Comparison of ENCODE assay signal across 20 cellular contexts in the genomic region with DNA sequence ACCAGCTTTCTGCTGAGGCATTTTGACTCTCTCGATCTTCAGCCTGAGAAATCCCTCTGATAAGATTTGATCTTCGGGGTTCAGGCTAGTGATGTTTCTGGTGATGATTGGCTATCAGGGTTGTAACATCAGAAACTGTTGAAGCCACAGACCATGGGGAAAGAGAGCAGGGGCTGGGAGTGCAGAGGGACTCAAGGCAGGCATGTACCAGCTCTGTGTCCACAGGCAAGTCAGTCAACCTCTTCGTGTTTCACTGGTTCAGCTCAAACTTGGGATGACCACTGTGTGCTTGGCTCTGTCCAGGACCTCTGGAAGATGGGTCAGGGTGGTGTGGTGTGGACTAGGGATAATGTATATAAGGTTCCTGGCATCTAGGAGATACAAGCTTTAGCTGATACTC.
"Had no signal": no experiment of that assay in that cellular context is flagged by ENCODE, and none has a peak within 500 bp of the region (broad histone marks: within the 10 kb centered on the region; RNA-seq: fewer than 3 reads in every experiment).

No MANE protein-coding gene starts in this region.

- H3K27me3 Mint-ChIP-seq: dendritic cell treated with granulocyte-macrophage colony-stimulating factor and Interleukin-4, amounts not matched to agents 40 ng/mL and 50 ng/mL, for 4 days; naive thymus-derived CD8-positive, alpha-beta T cell had no signal

- H3K27me3 ChIP-seq: foreskin keratinocyte, neutrophil, sigmoid colon, stomach, transverse colon had no signal

- H3K36me3 ChIP-seq: thoracic aorta, transverse colon had no signal

- H3K27ac ChIP-seq: foreskin keratinocyte, neutrophil, sigmoid colon, skin epidermis, stomach, thoracic aorta, transverse colon had no signal

- H3K9me3 Mint-ChIP-seq: dendritic cell treated with granulocyte-macrophage colony-stimulating factor and Interleukin-4, amounts not matched to agents 40 ng/mL and 50 ng/mL, for 4 days; immature natural killer cell; naive thymus-derived CD8-positive, alpha-beta T cell had no signal

- DNase-seq: erythroblast; immature natural killer cell; left colon; left ventricle myocardium superior; naive thymus-derived CD8-positive, alpha-beta T cell; posterior cingulate gyrus; stimulated activated CD4-positive, alpha-beta T cell treated with anti-CD3 and anti-CD28 coated beads, Interleukin-2, amount 100 ng/mL, for 24 hours; stimulated activated CD4-positive, alpha-beta T cell treated with anti-CD3 and anti-CD28 coated beads, Interleukin-4, amount 100 ng/mL, for 4 hours; stimulated activated naive CD4-positive, alpha-beta T cell; stomach; substantia nigra; transverse colon had no signal

- H3K4me1 ChIP-seq: foreskin keratinocyte, transverse colon had no signal

- FAIRE-seq: endothelial cell of umbilical vein had no signal

- ATAC-seq: left colon; left ventricle myocardium superior; naive thymus-derived CD8-positive, alpha-beta T cell had no signal

- H3K9me3 ChIP-seq: neutrophil, sigmoid colon, stomach, thoracic aorta, transverse colon had no signal

- H3K4me3 Mint-ChIP-seq: dendritic cell treated with granulocyte-macrophage colony-stimulating factor and Interleukin-4, amounts not matched to agents 40 ng/mL and 50 ng/mL, for 4 days; immature natural killer cell; naive thymus-derived CD8-positive, alpha-beta T cell had no signal

- H3K27ac Mint-ChIP-seq: dendritic cell treated with granulocyte-macrophage colony-stimulating factor and Interleukin-4, amounts not matched to agents 40 ng/mL and 50 ng/mL, for 4 days; immature natural killer cell had no signal

- H3K4me3 ChIP-seq: lung, sigmoid colon, skin epidermis, stomach, thoracic aorta, transverse colon had no signal
